ENCODE assay signal across 8 cellular contexts in the genomic region with DNA sequence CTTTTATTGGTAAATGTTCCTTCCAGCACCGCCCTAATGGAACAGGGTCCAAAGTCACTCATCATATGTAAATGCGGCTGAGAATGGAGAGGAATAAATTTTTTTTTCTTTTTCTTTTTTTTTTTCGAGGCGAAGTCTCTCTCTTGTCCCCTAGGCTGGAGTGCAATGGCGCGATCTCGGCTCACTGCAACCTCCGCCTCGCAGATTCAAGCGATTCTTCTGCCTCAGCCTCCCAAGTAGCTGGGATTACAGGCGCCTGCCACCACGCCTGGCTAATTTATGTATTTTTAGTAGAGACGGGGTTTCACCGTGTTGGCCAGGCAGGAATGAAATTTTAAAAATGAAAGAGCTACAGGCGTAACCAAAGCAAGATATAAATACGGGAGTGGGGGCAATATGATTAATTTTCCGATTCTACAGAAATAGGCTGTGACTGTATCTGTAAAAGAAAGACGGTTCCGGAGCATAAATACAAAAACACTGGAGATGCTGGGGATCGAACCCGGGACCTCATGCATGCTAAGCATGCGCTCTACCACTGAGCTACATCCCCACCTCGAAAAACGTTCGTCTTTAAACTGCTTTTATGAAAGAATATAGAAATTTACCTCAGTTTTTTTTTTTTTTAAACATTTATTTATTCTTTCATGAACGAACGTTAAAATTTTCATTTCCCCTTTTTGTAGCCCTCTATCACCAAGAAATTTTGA.
DNase-seq lines count a peak whose midpoint lies in the region; ATAC-seq and TF ChIP-seq lines count a peak whose summit lies in the region.

No MANE protein-coding gene starts in this region.

- 3 to 7% (median 4%) methylated on average over 27 of the region's 27 CpGs for WGBS in stomach, 5 donors

- no peak for TF ChIP-seq EP300 in stomach (IDR thresholded peaks at IDR 0.05)

- TF ChIP-seq POLR2A in stomach (IDR thresholded peaks at IDR 0.05), result no peak

- peak; percentile 96 for ATAC-seq in activated CD8-positive, alpha-beta T cell treated with anti-CD3 and anti-CD28 coated beads for 36 hours
- ATAC-seq in HG02623 (IDR thresholded peaks at IDR 0.05; ENCODE audit: unreplicated experiment), result no peak

- H3K9ac ChIP-seq in mucosa of rectum (ENCODE audit: low read depth in 1 of 2, low read length in 2 of 2), result no peak overlapping the region

- DNase-seq in Calu3 (peak; percentile 74), HFFc6 (peak; percentile 57), NCI-H446 treated with DMSO at 0.1 percent for 48 hours (lab: John Stamatoyannopoulos, UW) (peak; percentile 15), endothelial cell (ENCODE audit: low spot score) (peak; percentile 57), stomach (no peak)
- peak; percentile 77 for DNase-seq in activated CD8-positive, alpha-beta T cell treated with anti-CD3 and anti-CD28 coated beads for 36 hours

- BruUV-seq in Calu3 (replicated peaks; lab: Mats Ljungman, UMichigan), result no TSS peak

- peaks cover 11 to 20% of the 10 kb centered on the region in 2 donors for H3K27me3 ChIP-seq in mucosa of rectum (ENCODE audit: control insufficient read depth in 2 of 2, insufficient read depth in 2 of 2, low read length in 2 of 2)
- H3K27me3 ChIP-seq in stomach, result peaks cover 0 to 83% (median 37%) of the 10 kb centered on the region in 3 donors

- H3K4me3 ChIP-seq in mucosa of rectum (ENCODE audit: low read length in 2 of 2) (peak overlapping the region; percentile 32 to 59), stomach (peak overlapping the region; percentile 26 to 44 (median 32))

- H3K4me3 Mint-ChIP-seq in Calu3 (ENCODE audit: low read depth, unreplicated experiment) (peak overlapping the region; percentile 94), HFFc6 (peak overlapping the region; percentile 89), endothelial cell (ENCODE audit: unreplicated experiment) (peak overlapping the region; percentile 92)
- peak overlapping the region; percentile 69 for H3K4me3 Mint-ChIP-seq in activated CD8-positive, alpha-beta T cell treated with anti-CD3 and anti-CD28 coated beads for 36 hours

- H3K27ac Mint-ChIP-seq in Calu3 (ENCODE audit: unreplicated experiment) (peak overlapping the region; percentile 95), HFFc6 (peak overlapping the region; percentile 53), endothelial cell (ENCODE audit: unreplicated experiment) (peak overlapping the region; percentile 89)
- H3K27ac Mint-ChIP-seq in activated CD8-positive, alpha-beta T cell treated with anti-CD3 and anti-CD28 coated beads for 36 hours, result peak overlapping the region; percentile 68

- H3K4me1 Mint-ChIP-seq in Calu3 (ENCODE audit: low read depth, unreplicated experiment), result peaks cover 15% of the 10 kb centered on the region
- peaks cover 26% of the 10 kb centered on the region for H3K4me1 Mint-ChIP-seq in HFFc6 (ENCODE audit: low read depth)
- H3K4me1 Mint-ChIP-seq in activated CD8-positive, alpha-beta T cell treated with anti-CD3 and anti-CD28 coated beads for 36 hours (ENCODE audit: low read depth), result peaks cover 11% of the 10 kb centered on the region
- H3K4me1 Mint-ChIP-seq in endothelial cell (ENCODE audit: unreplicated experiment), result peaks cover 17% of the 10 kb centered on the region

- intact Hi-C loops in Calu3 (cut with micrococcal nuclease; ENCODE audit: unreplicated experiment) (loop anchor here (1.0 kb wide), 1 partner anchor 10 kb away; no protein-coding TSS in a partner anchor), stomach (cut with DNase I; ENCODE audit: low total_unique reads) (no loop called here)
- intact Hi-C loops in activated CD8-positive, alpha-beta T cell treated with anti-CD3 and anti-CD28 coated beads for 36 hours (cut with micrococcal nuclease), result no loop called here

- no peaks in the 10 kb centered on the region for H3K36me3 ChIP-seq in mucosa of rectum (ENCODE audit: control insufficient read depth in 2 of 2, insufficient read depth in 2 of 2, low read length in 2 of 2)
- no peaks in the 10 kb centered on the region for H3K36me3 ChIP-seq in stomach

- peaks cover 4% of the 10 kb centered on the region in 2 donors for H3K4me1 ChIP-seq in mucosa of rectum (ENCODE audit: control insufficient read depth in 2 of 2, insufficient read depth in 2 of 2, low read length in 2 of 2)
- H3K4me1 ChIP-seq in stomach, result peaks cover 0 to 24% (median 10%) of the 10 kb centered on the region in 4 donors

- H3K9me3 Mint-ChIP-seq in Calu3 (ENCODE audit: low read depth, unreplicated experiment) (no peaks in the 10 kb centered on the region), HFFc6 (no peaks in the 10 kb centered on the region; the same call in 1 of the 2 replicates), endothelial cell (ENCODE audit: unreplicated experiment) (no peaks in the 10 kb centered on the region)
- H3K9me3 Mint-ChIP-seq in activated CD8-positive, alpha-beta T cell treated with anti-CD3 and anti-CD28 coated beads for 36 hours, result peaks cover 4% of the 10 kb centered on the region

- no peak for TF ChIP-seq CTCF in Calu3 (IDR thresholded peaks at IDR 0.05; ENCODE audit: unreplicated experiment)
- TF ChIP-seq CTCF in HFFc6 (IDR thresholded peaks at IDR 0.05), result no peak
- TF ChIP-seq CTCF in activated CD8-positive, alpha-beta T cell treated with anti-CD3 and anti-CD28 coated beads for 36 hours (IDR thresholded peaks at IDR 0.05), result no peak
- TF ChIP-seq CTCF in endothelial cell (IDR thresholded peaks at IDR 0.05; ENCODE audit: unreplicated experiment), result no peak
- no peak for TF ChIP-seq CTCF in stomach (IDR thresholded peaks at IDR 0.05)

- no peak overlapping the region for H3K27ac ChIP-seq in mucosa of rectum (ENCODE audit: low read depth in 2 of 2, low read length in 2 of 2)
- no peak overlapping the region for H3K27ac ChIP-seq in stomach

- peaks cover 25% of the 10 kb centered on the region for H3K36me3 Mint-ChIP-seq in Calu3 (ENCODE audit: insufficient read depth, unreplicated experiment)
- H3K36me3 Mint-ChIP-seq in HFFc6 (ENCODE audit: low read depth), result no peaks in the 10 kb centered on the region
- peaks cover 4% of the 10 kb centered on the region for H3K36me3 Mint-ChIP-seq in activated CD8-positive, alpha-beta T cell treated with anti-CD3 and anti-CD28 coated beads for 36 hours (ENCODE audit: low read depth)
- H3K36me3 Mint-ChIP-seq in endothelial cell (ENCODE audit: low read depth, unreplicated experiment), result peaks cover 6% of the 10 kb centered on the region

- CTCF ChIA-PET in Calu3 (lab: Charles Lee), result interaction anchor here (0.7 to 1.1 kb wide), 7 partner anchors 25 to 649 kb away, joined by 3 to 6 read pairs (median 3); a partner anchor contains a TSS
- CTCF ChIA-PET in activated CD8-positive, alpha-beta T cell treated with anti-CD3 and anti-CD28 coated beads for 36 hours (lab: Charles Lee), result interaction anchor here (0.7 to 1.6 kb wide), 3 partner anchors 9 to 180 kb away, joined by 3 to 7 read pairs (median 4); no protein-coding TSS in a partner anchor

- H3K27me3 Mint-ChIP-seq in Calu3 (ENCODE audit: unreplicated experiment), result peaks cover 19% of the 10 kb centered on the region
- H3K27me3 Mint-ChIP-seq in HFFc6 (ENCODE audit: insufficient read depth), result peaks cover 11% of the 10 kb centered on the region
- peaks cover 56% of the 10 kb centered on the region for H3K27me3 Mint-ChIP-seq in activated CD8-positive, alpha-beta T cell treated with anti-CD3 and anti-CD28 coated beads for 36 hours
- H3K27me3 Mint-ChIP-seq in endothelial cell (ENCODE audit: unreplicated experiment), result peaks cover 10% of the 10 kb centered on the region

- H3K9me3 ChIP-seq in mucosa of rectum (ENCODE audit: control insufficient read depth in 2 of 2, low read length in 2 of 2) (no peaks in the 10 kb centered on the region), stomach (no peaks in the 10 kb centered on the region)

- POLR2A ChIA-PET in activated CD8-positive, alpha-beta T cell treated with anti-CD3 and anti-CD28 coated beads for 36 hours (lab: Charles Lee), result no interaction called here
